Comparison of ENCODE assay signal across 13 cellular contexts in the genomic region with DNA sequence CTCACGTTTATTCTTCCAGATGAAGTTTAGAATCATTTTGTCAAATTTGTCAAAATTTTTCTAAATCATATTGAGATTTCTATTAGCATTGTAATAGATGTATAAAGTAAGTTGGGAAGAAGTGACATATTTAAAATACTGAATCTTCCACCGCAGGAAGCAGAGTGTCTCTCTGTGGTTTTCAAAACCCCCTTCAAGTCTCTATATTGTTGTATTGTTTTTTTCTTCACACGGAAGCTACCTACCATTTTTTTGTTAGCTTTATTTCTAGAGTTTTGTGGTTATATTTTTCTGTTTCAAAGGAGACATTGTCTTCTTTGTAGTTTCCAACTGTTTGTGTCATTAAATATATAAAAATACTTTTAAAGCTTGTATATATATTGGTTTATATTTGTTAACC.
A peak's percentile ranks its signal among the peaks of the same experiment; 100 is the strongest.
DNase-seq lines count a peak whose midpoint lies in the region; ATAC-seq lines count a peak whose summit lies in the region.
"Had no signal": no experiment of that assay in that cellular context is flagged by ENCODE, and none has a peak within 500 bp of the region (broad histone marks: within the 10 kb centered on the region; RNA-seq: fewer than 3 reads in every experiment).

No MANE protein-coding gene starts in this region.

- H3K27ac Mint-ChIP-seq in activated CD4-positive, alpha-beta T cell treated with anti-CD3 and anti-CD28 coated beads, Interleukin-2, amount 10 ng/mL, durations not matched to agents 24 days and 14 days: no peak overlapping the region
- H3K27ac Mint-ChIP-seq in natural killer cell treated with Interleukin-12 subunit alpha and Interleukin-12 subunit beta and Interleukin-15 and Interleukin-18, amount 100 ng/mL, for 72 hours: peak overlapping the region; percentile 53 to 57

- ATAC-seq in HG02798 (IDR thresholded peaks at IDR 0.05; ENCODE audit: poor library complexity, unreplicated experiment): peak; percentile 33
- ATAC-seq in natural killer cell treated with Interleukin-12 subunit alpha and Interleukin-12 subunit beta and Interleukin-15 and Interleukin-18, amount 100 ng/mL, for 72 hours: peak in 1 of 2 donors; percentile 73
- no peak for ATAC-seq in GM19023 (IDR thresholded peaks at IDR 0.05; ENCODE audit: unreplicated experiment)

- peak; percentile 71 for DNase-seq in activated CD4-positive, alpha-beta T cell treated with anti-CD3 and anti-CD28 coated beads, Interleukin-2, amount 10 ng/mL, durations not matched to agents 24 days and 14 days
- no peak for DNase-seq in activated CD4-positive, alpha-beta T cell treated with anti-CD3 and anti-CD28 coated beads for 48 hours
- peak; percentile 28 for DNase-seq in NAMALWA (ENCODE audit: low spot score)
- no peak for DNase-seq in natural killer cell treated with Interleukin-12 subunit alpha and Interleukin-12 subunit beta and Interleukin-15 and Interleukin-18, amount 100 ng/mL, for 72 hours (ENCODE audit: low spot score)
- DNase-seq in NCI-H226: no peak
- DNase-seq in AML-193 (lab: John Stamatoyannopoulos, UW): no peak
- DNase-seq: ACHN, anterior cingulate cortex, erythroblast, NCI-H1048, uterus had no signal

- H3K4me1 Mint-ChIP-seq in activated CD4-positive, alpha-beta T cell treated with anti-CD3 and anti-CD28 coated beads, Interleukin-2, amount 10 ng/mL, durations not matched to agents 24 days and 14 days: peaks cover 23% of the 10 kb centered on the region
- H3K4me1 Mint-ChIP-seq in natural killer cell treated with Interleukin-12 subunit alpha and Interleukin-12 subunit beta and Interleukin-15 and Interleukin-18, amount 100 ng/mL, for 72 hours (ENCODE audit: low read depth in 2 of 2): peaks cover 12 to 20% of the 10 kb centered on the region in 2 donors

- H3K9me3 Mint-ChIP-seq in activated CD4-positive, alpha-beta T cell treated with anti-CD3 and anti-CD28 coated beads, Interleukin-2, amount 10 ng/mL, durations not matched to agents 24 days and 14 days: no peaks in the 10 kb centered on the region
- H3K9me3 Mint-ChIP-seq in natural killer cell treated with Interleukin-12 subunit alpha and Interleukin-12 subunit beta and Interleukin-15 and Interleukin-18, amount 100 ng/mL, for 72 hours: no peaks in the 10 kb centered on the region

- peaks cover 2% of the 10 kb centered on the region for H3K36me3 Mint-ChIP-seq in activated CD4-positive, alpha-beta T cell treated with anti-CD3 and anti-CD28 coated beads, Interleukin-2, amount 10 ng/mL, durations not matched to agents 24 days and 14 days (ENCODE audit: low read depth)
- no peaks in the 10 kb centered on the region for H3K36me3 Mint-ChIP-seq in natural killer cell treated with Interleukin-12 subunit alpha and Interleukin-12 subunit beta and Interleukin-15 and Interleukin-18, amount 100 ng/mL, for 72 hours

- intact Hi-C loops in activated CD4-positive, alpha-beta T cell treated with anti-CD3 and anti-CD28 coated beads, Interleukin-2, amount 10 ng/mL, durations not matched to agents 24 days and 14 days (cut with micrococcal nuclease): loop anchor here (1.0 to 5.0 kb wide), 4 partner anchors 11 to 140 kb away; no protein-coding TSS in a partner anchor

- H3K27me3 Mint-ChIP-seq in activated CD4-positive, alpha-beta T cell treated with anti-CD3 and anti-CD28 coated beads, Interleukin-2, amount 10 ng/mL, durations not matched to agents 24 days and 14 days: peaks cover 5% of the 10 kb centered on the region
- H3K27me3 Mint-ChIP-seq in natural killer cell treated with Interleukin-12 subunit alpha and Interleukin-12 subunit beta and Interleukin-15 and Interleukin-18, amount 100 ng/mL, for 72 hours: no peaks in the 10 kb centered on the region

- peak overlapping the region; percentile 54 for H3K4me3 Mint-ChIP-seq in activated CD4-positive, alpha-beta T cell treated with anti-CD3 and anti-CD28 coated beads, Interleukin-2, amount 10 ng/mL, durations not matched to agents 24 days and 14 days
- peak overlapping the region; percentile 69 for H3K4me3 Mint-ChIP-seq in natural killer cell treated with Interleukin-12 subunit alpha and Interleukin-12 subunit beta and Interleukin-15 and Interleukin-18, amount 100 ng/mL, for 72 hours

Comparison
In these comparisons a context has a peak if more than half of its experiments do, and no peak if none do; other contexts are left out.
1. DNase-seq: peak in activated CD4-positive, alpha-beta T cell treated with anti-CD3 and anti-CD28 coated beads, Interleukin-2, amount 10 ng/mL, durations not matched to agents 24 days and 14 days (single experiment) and NAMALWA (single experiment); none in activated CD4-positive, alpha-beta T cell treated with anti-CD3 and anti-CD28 coated beads for 48 hours (single experiment), natural killer cell treated with Interleukin-12 subunit alpha and Interleukin-12 subunit beta and Interleukin-15 and Interleukin-18, amount 100 ng/mL, for 72 hours (single experiment), NCI-H226 (single experiment) and AML-193 (0 of 2).